Comparison of ENCODE assay signal across 1 cellular context in genomic region chr12:106773945-106774807, GRCh38.
TF ChIP-seq lines count a peak whose summit lies in the region.

Gene RIC8B (plus strand): TSS chr12:106774682. CDS start chr12:106774746, 64 bp downstream.

TF ChIP-seq in HepG2, 621 proteins besides CTCF, POLR2A, EP300 and RAD21 (continued from another document):
- no peak; the same call in 1 of the 2 replicates for TF ChIP-seq ZSCAN5A (CRISPR knock-in tag; IDR thresholded peaks at IDR 0.05; ENCODE audit: borderline replicate concordance)
- no peak; the same call in 1 of the 2 replicates for TF ChIP-seq MEIS1 (CRISPR knock-in tag; IDR thresholded peaks at IDR 0.05; ENCODE audit: borderline replicate concordance)
- TF ChIP-seq DMAP1 (CRISPR knock-in tag; IDR thresholded peaks at IDR 0.05), result peak; percentile 86
- TF ChIP-seq ZNF547 (CRISPR knock-in tag; IDR thresholded peaks at IDR 0.05), result peak; percentile 90; the same call in 1 of the 2 replicates
- TF ChIP-seq, protein P1, sequence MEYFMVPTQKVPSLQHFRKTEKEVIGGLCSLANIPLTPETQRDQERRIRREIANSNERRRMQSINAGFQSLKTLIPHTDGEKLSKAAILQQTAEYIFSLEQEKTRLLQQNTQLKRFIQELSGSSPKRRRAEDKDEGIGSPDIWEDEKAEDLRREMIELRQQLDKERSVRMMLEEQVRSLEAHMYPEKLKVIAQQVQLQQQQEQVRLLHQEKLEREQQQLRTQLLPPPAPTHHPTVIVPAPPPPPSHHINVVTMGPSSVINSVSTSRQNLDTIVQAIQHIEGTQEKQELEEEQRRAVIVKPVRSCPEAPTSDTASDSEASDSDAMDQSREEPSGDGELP (IDR thresholded peaks at IDR 0.05; ENCODE audit: borderline replicate concordance, low read depth), result 0 out of 2 replicates have a peak, but pooled peaks have one; percentile 10
- TF ChIP-seq ASH2L (IDR thresholded peaks at IDR 0.05; ENCODE audit: insufficient read length, low read depth, low read length), result peak; percentile 93
- TF ChIP-seq SP4 (CRISPR knock-in tag; IDR thresholded peaks at IDR 0.05), result peak; percentile 89
- TF ChIP-seq ZKSCAN1 (IDR thresholded peaks at IDR 0.05; ENCODE audit: low read length), result no peak
- TF ChIP-seq ARNT2 (CRISPR knock-in tag; IDR thresholded peaks at IDR 0.05; ENCODE audit: low read depth), result peak; percentile 54; the same call in 1 of the 2 replicates
- TF ChIP-seq HNRNPL (IDR thresholded peaks at IDR 0.05; ENCODE audit: low read depth, low read length), result no peak
